ENCODE assay signal across 15 cellular contexts in the genomic region with DNA sequence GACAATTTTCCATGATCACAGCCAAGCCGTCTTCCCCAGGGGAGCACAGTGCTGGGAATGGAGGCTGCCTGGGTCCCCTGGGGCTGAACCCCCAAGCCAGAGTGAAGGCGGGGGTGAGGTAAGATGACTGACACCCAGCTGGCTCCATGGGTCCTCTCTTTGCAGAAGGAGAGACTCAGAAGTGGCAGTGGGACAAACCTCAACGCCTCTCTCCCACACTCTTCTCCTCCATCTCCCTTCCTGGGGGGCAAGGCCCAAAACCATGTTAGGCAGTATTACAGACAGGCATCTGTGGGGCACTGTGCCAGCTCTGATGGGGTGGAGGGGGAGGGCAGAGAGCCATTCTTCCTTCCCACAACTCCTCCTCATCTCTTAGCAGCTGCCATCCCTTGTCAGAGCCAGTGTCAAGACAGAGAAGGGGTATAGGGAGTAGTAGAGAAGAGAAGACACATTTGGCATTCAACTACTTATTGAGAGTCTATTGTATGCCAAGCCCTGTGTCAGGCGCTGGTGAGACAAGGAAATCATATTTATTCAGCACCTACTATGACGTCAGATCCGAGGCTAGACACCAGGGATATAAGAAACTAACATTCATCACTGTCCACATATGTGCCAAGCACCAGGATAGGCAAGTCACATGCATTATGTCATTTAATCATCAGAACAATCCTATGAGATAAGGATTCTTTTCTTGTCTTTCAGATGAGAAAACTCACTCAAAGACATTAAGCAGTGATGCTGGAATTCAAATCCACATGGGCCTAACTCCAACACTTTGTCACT. TPM values are rescaled to one million over a fixed set of nuclear protein-coding genes. Genes with fewer than 3 reads are reported as not detected.
DNase-seq lines count a peak whose midpoint lies in the region; ATAC-seq, FAIRE-seq and TF ChIP-seq lines count a peak whose summit lies in the region.
"Had no signal": no experiment of that assay in that cellular context is flagged by ENCODE, and none has a peak within 500 bp of the region (broad histone marks: within the 10 kb centered on the region; RNA-seq: fewer than 3 reads in every experiment).

No MANE protein-coding gene starts in this region.

- H2AFZ ChIP-seq in K562 (ENCODE audit: low read depth, low read length), result no peak overlapping the region

- H3K4me3 ChIP-seq in K562, result no peak overlapping the region
- no peak overlapping the region for H3K4me3 ChIP-seq in kidney (ENCODE audit: low read length in 2 of 2)

- peaks cover 6 to 25% of the 10 kb centered on the region in 2 experiments; a peak in 4 of 5 replicates for H3K4me1 ChIP-seq in K562 (replicated peaks in 1 of 2; ENCODE audit: control insufficient read depth in 2 of 2, insufficient read depth in 2 of 2, low read length in 2 of 2)
- peaks cover 8 to 15% of the 10 kb centered on the region in 2 donors for H3K4me1 ChIP-seq in kidney (ENCODE audit: control insufficient read depth in 1 of 2, insufficient read depth in 1 of 2, low read depth in 1 of 2, low read length in 2 of 2)

- TF ChIP-seq CTCF in K562 (IDR thresholded peaks at IDR 0.05 in 2 of 3, conservative IDR thresholded peaks at IDR 0.05 in 1 of 3; ENCODE audit: insufficient read depth in 2 of 3, low read depth in 1 of 3, low read length in 3 of 3) (no peak), kidney (IDR thresholded peaks at IDR 0.05; ENCODE audit: borderline replicate concordance, extremely low read depth, insufficient read depth) (no peak), GM10248 (IDR thresholded peaks at IDR 0.05; ENCODE audit: control extremely low read depth, extremely low read depth, low read depth, missing control alignments) (no peak)

- no peak for TF ChIP-seq RAD21 in K562 (CRISPR knock-in tag; conservative IDR thresholded peaks at IDR 0.05 in 1 of 2, IDR thresholded peaks at IDR 0.05 in 1 of 2)

- CTCF ChIA-PET in K562 (lab: Yijun Ruan, JAX; ENCODE audit: low intra/inter-chr PET ratio), result interaction anchor here (0.7 kb wide), 1 partner anchor 592 kb away, joined by 3 read pairs; no protein-coding TSS in a partner anchor
- CTCF ChIA-PET in GM10248 (lab: Yijun Ruan, JAX), result interaction anchor here (2.3 to 3.8 kb wide), 2 partner anchors 8 to 48 kb away, joined by 16 to 17 read pairs; no protein-coding TSS in a partner anchor

- no peak for ATAC-seq in K562
- ATAC-seq: PC-3 had no signal

- in situ Hi-C loops in K562 (cut with MboI), result no loop called here

- H3K36me3 ChIP-seq in K562 (ENCODE audit: control insufficient read depth, insufficient read depth, low read length), result no peaks in the 10 kb centered on the region
- H3K36me3 ChIP-seq in kidney (ENCODE audit: control insufficient read depth in 1 of 2, insufficient read depth in 2 of 2, low read length in 2 of 2), result no peaks in the 10 kb centered on the region

- no peak for TF ChIP-seq EP300 in K562 (IDR thresholded peaks at IDR 0.05; ENCODE audit: low read length)

- H3K79me2 ChIP-seq in K562 (ENCODE audit: control insufficient read depth, insufficient read depth, low read length), result no peaks in the 10 kb centered on the region

- no peaks in the 10 kb centered on the region for H3K9me3 ChIP-seq in K562 (replicated peaks; ENCODE audit: control insufficient read depth, insufficient read depth, low read depth, low read length)
- no peaks in the 10 kb centered on the region for H3K9me3 ChIP-seq in kidney (ENCODE audit: control insufficient read depth in 1 of 2, low read length in 2 of 2)

- peaks cover 16 to 40% of the 10 kb centered on the region in 2 experiments for H3K27me3 ChIP-seq in K562 (ENCODE audit: control insufficient read depth in 2 of 2, insufficient read depth in 2 of 2, low read length in 2 of 2)

- no TSS peak for BruUV-seq in K562 (replicated peaks; lab: Mats Ljungman, UMichigan)

- POLR2A ChIA-PET in K562 (lab: Yijun Ruan, JAX), result interaction anchor here (0.7 to 1.4 kb wide), 2 partner anchors 11 to 18 kb away, joined by 3 read pairs; partner anchors contain the start of gene BLOC1S1
- POLR2A ChIA-PET in GM10248 (lab: Yijun Ruan, JAX), result no interaction called here

- DNase-seq in K562 (ENCODE audit: extremely low read depth in 1 of 4, low spot score in 3 of 4) (no peak), kidney (peak; percentile 66), superior temporal gyrus (ENCODE audit: extremely low spot score) (peak; percentile 10), T-helper 1 cell (no peak), SIG-M5 (lab: John Stamatoyannopoulos, UW) (no peak), GM10248 (ENCODE audit: extremely low spot score) (no peak)
- DNase-seq: activated CD4-positive, alpha-beta memory T cell treated with anti-CD3 and anti-CD28 coated beads, Interleukin-2, amount 10 ng/mL, durations not matched to agents 7 days and 5 days; activated naive CD4-positive, alpha-beta T cell; CD4-positive, CD25-positive, alpha-beta regulatory T cell; cortex of kidney; foreskin fibroblast; GDM1; NCI-H2107; PC-3; stimulated activated CD4-positive, alpha-beta T cell treated with anti-CD3 and anti-CD28 coated beads, Interleukin-15, amount 100 ng/mL, for 24 hours had no signal

- intact Hi-C loops in K562 (cut with micrococcal nuclease), result no loop called here
- intact Hi-C loops in kidney (cut with DNase I), result no loop called here

- H3K9ac ChIP-seq in K562 (ENCODE audit: insufficient read depth in 1 of 2, low read depth in 2 of 2, low read length in 2 of 2), result no peak overlapping the region; a peak in 1 of 4 replicates
- H3K9ac ChIP-seq in kidney (ENCODE audit: low read length in 2 of 2), result no peak overlapping the region

- H3K9me1 ChIP-seq in K562 (ENCODE audit: control insufficient read depth, insufficient read depth, low read length), result peaks cover 5% of the 10 kb centered on the region

- H3K4me2 ChIP-seq in K562 (ENCODE audit: insufficient read depth, low read length), result no peak overlapping the region

- H4K20me1 ChIP-seq in K562 (replicated peaks; ENCODE audit: control insufficient read depth, insufficient read depth, low read length), result no peaks in the 10 kb centered on the region

- H3K27ac ChIP-seq in K562 (ENCODE audit: extremely low read depth, low read depth, low read length), result no peak overlapping the region
- peak overlapping the region in 1 of 2 donors; percentile 4 for H3K27ac ChIP-seq in kidney (ENCODE audit: low read depth in 2 of 2, low read length in 2 of 2)

- no peak for TF ChIP-seq POLR2A in K562 (conservative IDR thresholded peaks at IDR 0.05)

- 1% methylated on average over 6 of the region's 6 CpGs for WGBS in K562 (ENCODE audit: insufficient coverage, low coverage, missing lambda C conversion rate)

- no peak for FAIRE-seq in K562 (lab: Jason Lieb, UNC)
- no peak for FAIRE-seq in kidney (lab: Jason Lieb, UNC)

RNA-seq across cellular contexts. Expression of gene ITGA7, which starts 3.5 kb away (rescaled TPM):
- 5.3 and 10.3 TPM in 2 replicates for total RNA-seq in K562 (2011; cell fraction: chromatin; rRNA removed; ENCODE audit: low replicate concordance)
- total RNA-seq in K562 (2011; cell fraction: nucleolus; rRNA removed), result 6.2 and 6.7 TPM in 2 replicates
- 7.4 and 7.6 TPM in 2 replicates for total RNA-seq in K562 (2011; cell fraction: nucleoplasm; rRNA removed)
- total RNA-seq in K562 (2014; rRNA removed) (0.18 and 0.57 TPM in 2 replicates), K562 (2014; rRNA removed; fragmentation: Illumina TruSeq; extraction: Trizol) (0.41 and 0.55 TPM in 2 replicates), K562 (2015; rRNA removed; fragmentation: Illumina TruSeq; extraction: Trizol) (0.53 and 0.58 TPM in 2 replicates), K562 (2021) (1.9 and 2.3 TPM in 2 replicates), kidney (66.3 TPM)
- polyA plus RNA-seq in K562 (2011; rRNA removed) (0.67 and 1.6 TPM in 2 replicates), K562 (2014; fragmentation: Illumina TruSeq; extraction: Trizol) (1.1 and 1.4 TPM in 2 replicates), K562 (2014; fragmentation: Nextera tagmentation; extraction: Ambion mirVana) (under 1 TPM in 1 of 2 experiments, not detected in 1; 0.11 TPM), K562 (2014; rRNA removed) (0.54 and 0.96 TPM in 2 replicates), kidney (ENCODE audit: insufficient read depth, low read depth, low replicate concordance) (26.2 TPM)
- polyA plus RNA-seq in K562 (2011; cell fraction: cytosol; rRNA removed), result 0.89 and 0.93 TPM in 2 replicates
- polyA plus RNA-seq in K562 (2011; cell fraction: nucleus; rRNA removed), result 12.9 and 17.7 TPM in 2 replicates
- polyA plus RNA-seq in K562 (2012), result 1.0 and 2.6 TPM in 2 replicates
- 0.46 and 0.57 TPM in 2 replicates for polyA minus RNA-seq in K562 (2011; rRNA and poly(A)+ RNA removed)
- not detected in 2 replicates for polyA minus RNA-seq in K562 (2011; cell fraction: cytosol; rRNA and poly(A)+ RNA removed)
- polyA minus RNA-seq in K562 (2011; cell fraction: nucleus; rRNA and poly(A)+ RNA removed), result 1.6 and 2.3 TPM in 2 replicates

RNA-seq across cellular contexts. Expression of gene BLOC1S1, which starts 11.7 kb away (rescaled TPM):
- 9.0 and 26.9 TPM in 2 replicates for total RNA-seq in K562 (2011; cell fraction: chromatin; rRNA removed; ENCODE audit: low replicate concordance)
- 23.7 and 30.0 TPM in 2 replicates for total RNA-seq in K562 (2011; cell fraction: nucleolus; rRNA removed)
- 23.8 and 24.1 TPM in 2 replicates for total RNA-seq in K562 (2011; cell fraction: nucleoplasm; rRNA removed)
- total RNA-seq in K562 (2014; rRNA removed) (124 and 125 TPM in 2 replicates), K562 (2014; rRNA removed; fragmentation: Illumina TruSeq; extraction: Trizol) (52.1 and 75.2 TPM in 2 replicates), K562 (2015; rRNA removed; fragmentation: Illumina TruSeq; extraction: Trizol) (82.9 and 84.6 TPM in 2 replicates), K562 (2021) (81.8 and 83.5 TPM in 2 replicates), kidney (116 TPM)
- polyA plus RNA-seq in K562 (2011; rRNA removed) (86.4 and 95.8 TPM in 2 replicates), K562 (2014; fragmentation: Illumina TruSeq; extraction: Trizol) (98.8 and 108 TPM in 2 replicates), K562 (2014; fragmentation: Nextera tagmentation; extraction: Ambion mirVana) (100 to 1,000 TPM; 122 to 139 TPM), K562 (2014; rRNA removed) (134 and 161 TPM in 2 replicates), kidney (ENCODE audit: insufficient read depth, low read depth, low replicate concordance) (451 TPM)
- 120 and 170 TPM in 2 replicates for polyA plus RNA-seq in K562 (2011; cell fraction: cytosol; rRNA removed)
- polyA plus RNA-seq in K562 (2011; cell fraction: nucleus; rRNA removed), result 46.8 and 53.7 TPM in 2 replicates
- polyA plus RNA-seq in K562 (2012), result 100 and 125 TPM in 2 replicates
- polyA minus RNA-seq in K562 (2011; rRNA and poly(A)+ RNA removed), result 34.1 and 43.5 TPM in 2 replicates
- 22.0 and 22.4 TPM in 2 replicates for polyA minus RNA-seq in K562 (2011; cell fraction: cytosol; rRNA and poly(A)+ RNA removed)
- 9.7 and 9.8 TPM in 2 replicates for polyA minus RNA-seq in K562 (2011; cell fraction: nucleus; rRNA and poly(A)+ RNA removed)

RNA-seq across cellular contexts. Expression of gene RDH5, which starts 16.0 kb away (rescaled TPM):
- total RNA-seq in K562 (2011; cell fraction: chromatin; rRNA removed; ENCODE audit: low replicate concordance), result 10.5 and 25.4 TPM in 2 replicates
- 12.8 and 20.5 TPM in 2 replicates for total RNA-seq in K562 (2011; cell fraction: nucleolus; rRNA removed)
- total RNA-seq in K562 (2011; cell fraction: nucleoplasm; rRNA removed), result 12.5 and 18.9 TPM in 2 replicates
- total RNA-seq in K562 (2014; rRNA removed) (1.7 TPM in 1 of 2 replicates, not detected in the other), K562 (2014; rRNA removed; fragmentation: Illumina TruSeq; extraction: Trizol) (1.1 and 1.5 TPM in 2 replicates), K562 (2015; rRNA removed; fragmentation: Illumina TruSeq; extraction: Trizol) (0.60 and 2.0 TPM in 2 replicates), K562 (2021) (1.0 and 1.5 TPM in 2 replicates), kidney (11.1 TPM)
- polyA plus RNA-seq in K562 (2011; rRNA removed) (1.6 TPM in 2 replicates), K562 (2014; fragmentation: Illumina TruSeq; extraction: Trizol) (0.21 and 0.28 TPM in 2 replicates), K562 (2014; fragmentation: Nextera tagmentation; extraction: Ambion mirVana) (under 1 TPM; 0.41 to 0.46 TPM), K562 (2014; rRNA removed) (0.62 and 1.2 TPM in 2 replicates), kidney (ENCODE audit: insufficient read depth, low read depth, low replicate concordance) (30.2 TPM)
- 0.56 and 0.92 TPM in 2 replicates for polyA plus RNA-seq in K562 (2011; cell fraction: cytosol; rRNA removed)
- polyA plus RNA-seq in K562 (2011; cell fraction: nucleus; rRNA removed), result 5.6 and 6.6 TPM in 2 replicates
- 0.52 and 2.5 TPM in 2 replicates for polyA plus RNA-seq in K562 (2012)
- polyA minus RNA-seq in K562 (2011; rRNA and poly(A)+ RNA removed), result 2.8 and 4.0 TPM in 2 replicates
- 1.1 TPM in 1 of 2 replicates, not detected in the other for polyA minus RNA-seq in K562 (2011; cell fraction: cytosol; rRNA and poly(A)+ RNA removed)
- polyA minus RNA-seq in K562 (2011; cell fraction: nucleus; rRNA and poly(A)+ RNA removed), result 5.1 and 6.1 TPM in 2 replicates

RNA-seq across cellular contexts. Expression of gene CD63, which starts 24.6 kb away (rescaled TPM):
- 272 and 331 TPM in 2 replicates for total RNA-seq in K562 (2011; cell fraction: chromatin; rRNA removed; ENCODE audit: low replicate concordance)
- total RNA-seq in K562 (2011; cell fraction: nucleolus; rRNA removed), result 598 and 672 TPM in 2 replicates
- 455 and 604 TPM in 2 replicates for total RNA-seq in K562 (2011; cell fraction: nucleoplasm; rRNA removed)
- 425 and 433 TPM in 2 replicates for total RNA-seq in K562 (2014; rRNA removed)
- total RNA-seq in K562 (2014; rRNA removed; fragmentation: Illumina TruSeq; extraction: Trizol), result 411 and 413 TPM in 2 replicates
- total RNA-seq in K562 (2015; rRNA removed; fragmentation: Illumina TruSeq; extraction: Trizol), result 706 and 735 TPM in 2 replicates
- total RNA-seq in K562 (2021), result 412 and 416 TPM in 2 replicates
- polyA plus RNA-seq in K562 (2011; rRNA removed), result 219 and 313 TPM in 2 replicates
- 416 and 450 TPM in 2 replicates for polyA plus RNA-seq in K562 (2011; cell fraction: cytosol; rRNA removed)
- polyA plus RNA-seq in K562 (2011; cell fraction: nucleus; rRNA removed), result 74.3 and 108 TPM in 2 replicates
- polyA plus RNA-seq in K562 (2012), result 824 and 1,019 TPM in 2 replicates
- polyA plus RNA-seq in K562 (2014; fragmentation: Illumina TruSeq; extraction: Trizol), result 408 and 431 TPM in 2 replicates
- 100 to 1,000 TPM; 531 to 576 TPM for polyA plus RNA-seq in K562 (2014; fragmentation: Nextera tagmentation; extraction: Ambion mirVana)
- 501 and 655 TPM in 2 replicates for polyA plus RNA-seq in K562 (2014; rRNA removed)
- polyA minus RNA-seq in K562 (2011; rRNA and poly(A)+ RNA removed), result 261 and 331 TPM in 2 replicates
- 98.5 and 116 TPM in 2 replicates for polyA minus RNA-seq in K562 (2011; cell fraction: cytosol; rRNA and poly(A)+ RNA removed)
- polyA minus RNA-seq in K562 (2011; cell fraction: nucleus; rRNA and poly(A)+ RNA removed), result 19.3 and 46.9 TPM in 2 replicates
- 1,130 TPM for total RNA-seq in kidney
- 1,381 TPM for polyA plus RNA-seq in kidney (ENCODE audit: insufficient read depth, low read depth, low replicate concordance)

RNA-seq across cellular contexts. Expression of gene GDF11, which starts 38.8 kb away (rescaled TPM):
- 9.2 and 9.9 TPM in 2 replicates for total RNA-seq in K562 (2011; cell fraction: chromatin; rRNA removed; ENCODE audit: low replicate concordance)
- total RNA-seq in K562 (2011; cell fraction: nucleolus; rRNA removed), result 5.4 and 6.5 TPM in 2 replicates
- 6.2 and 7.9 TPM in 2 replicates for total RNA-seq in K562 (2011; cell fraction: nucleoplasm; rRNA removed)
- total RNA-seq in K562 (2014; rRNA removed), result 2.4 and 6.5 TPM in 2 replicates
- 4.3 and 4.7 TPM in 2 replicates for total RNA-seq in K562 (2014; rRNA removed; fragmentation: Illumina TruSeq; extraction: Trizol)
- 4.9 and 5.2 TPM in 2 replicates for total RNA-seq in K562 (2015; rRNA removed; fragmentation: Illumina TruSeq; extraction: Trizol)
- 15.7 and 19.9 TPM in 2 replicates for total RNA-seq in K562 (2021)
- polyA plus RNA-seq in K562 (2011; rRNA removed), result 4.2 and 4.8 TPM in 2 replicates
- polyA plus RNA-seq in K562 (2011; cell fraction: cytosol; rRNA removed), result 4.7 and 10.2 TPM in 2 replicates
- 4.3 and 9.6 TPM in 2 replicates for polyA plus RNA-seq in K562 (2011; cell fraction: nucleus; rRNA removed)
- polyA plus RNA-seq in K562 (2012), result 11.4 and 16.1 TPM in 2 replicates
- polyA plus RNA-seq in K562 (2014; fragmentation: Illumina TruSeq; extraction: Trizol), result 10.3 and 10.5 TPM in 2 replicates
- polyA plus RNA-seq in K562 (2014; fragmentation: Nextera tagmentation; extraction: Ambion mirVana), result 1 to 10 TPM; 1.4 to 1.6 TPM
- 9.7 and 14.2 TPM in 2 replicates for polyA plus RNA-seq in K562 (2014; rRNA removed)
- 2.9 and 3.7 TPM in 2 replicates for polyA minus RNA-seq in K562 (2011; rRNA and poly(A)+ RNA removed)
- 5.1 and 5.4 TPM in 2 replicates for polyA minus RNA-seq in K562 (2011; cell fraction: cytosol; rRNA and poly(A)+ RNA removed)
- polyA minus RNA-seq in K562 (2011; cell fraction: nucleus; rRNA and poly(A)+ RNA removed), result 2.7 and 4.2 TPM in 2 replicates
- total RNA-seq in kidney, result 6.2 TPM
- 3.4 TPM for polyA plus RNA-seq in kidney (ENCODE audit: insufficient read depth, low read depth, low replicate concordance)

Comparison
In these comparisons a context has a peak if more than half of its experiments do, and no peak if none do; other contexts are left out.
1. DNase-seq: peak in kidney (single experiment) and superior temporal gyrus (single experiment); none in K562 (0 of 4), T-helper 1 cell (0 of 5), SIG-M5 (single experiment) and GM10248 (single experiment).